ENCODE assay signal across 8 cellular contexts in genomic region chr15:82539690-82540054, GRCh38. TPM values are rescaled to one million over a fixed set of nuclear protein-coding genes. Genes with fewer than 3 reads are reported as not detected.
DNase-seq lines count a peak whose midpoint lies in the region; ATAC-seq and TF ChIP-seq lines count a peak whose summit lies in the region.

No MANE protein-coding gene starts in this region.

- peak overlapping the region; percentile 75 for H3K4me3 ChIP-seq in CD8-positive, alpha-beta T cell (ENCODE audit: low read depth, low read length)
- H3K4me3 ChIP-seq in HUES6 (ENCODE audit: low read depth, low read length) = peak overlapping the region; percentile 99
- peak overlapping the region; percentile 97 for H3K4me3 ChIP-seq in mesendoderm (ENCODE audit: low read length)
- H3K4me3 ChIP-seq in aorta (ENCODE audit: low read length in 2 of 2) = peak overlapping the region; percentile 82 to 88

- H2BK15ac ChIP-seq in mesendoderm (replicated peaks; ENCODE audit: low read depth) = no peak overlapping the region

- TF ChIP-seq CTCF in CD8-positive, alpha-beta T cell (IDR thresholded peaks at IDR 0.05) = no peak
- no peak for TF ChIP-seq CTCF in chondrocyte (IDR thresholded peaks at IDR 0.05)

- H3K56ac ChIP-seq in mesendoderm (ENCODE audit: low read length) = peak overlapping the region; percentile 98

- peak in 1 of 7 experiments; percentile 41 for DNase-seq in CD8-positive, alpha-beta T cell
- DNase-seq in chondrocyte (ENCODE audit: low spot score) (no peak), mesendoderm (no peak), aorta (no peak), HuH-7 (ENCODE audit: low spot score) (no peak)
- no peak for DNase-seq in central memory CD4-positive, alpha-beta T cell

- POLR2A ChIA-PET in CD8-positive, alpha-beta T cell (lab: Charles Lee) = interaction anchor here (0.7 to 3.0 kb wide), 9 partner anchors 9 to 527 kb away, joined by 3 to 18 read pairs (median 10); partner anchors contain the start of genes BTBD1, C15orf40, RAMAC and WHAMM

- H3K18ac ChIP-seq in mesendoderm (ENCODE audit: low read length) = peak overlapping the region; percentile 98

- H3K79me2 ChIP-seq in mesendoderm (ENCODE audit: control insufficient read depth, insufficient read depth, low read length) = peaks cover 35% of the 10 kb centered on the region

- H2BK5ac ChIP-seq in mesendoderm (ENCODE audit: low read length) = no peak overlapping the region

- peaks cover 21% of the 10 kb centered on the region for H3K79me1 ChIP-seq in mesendoderm (ENCODE audit: low read length)

- peak overlapping the region; percentile 55 for H2AK5ac ChIP-seq in mesendoderm (ENCODE audit: low read length)

- peak overlapping the region; percentile 97 for H3K4me3 Mint-ChIP-seq in CD8-positive, alpha-beta T cell
- H3K4me3 Mint-ChIP-seq in chondrocyte (ENCODE audit: unreplicated experiment) = peak overlapping the region; percentile 96

- H3K4me1 Mint-ChIP-seq in CD8-positive, alpha-beta T cell (ENCODE audit: low read depth) = peaks cover 33% of the 10 kb centered on the region
- H3K4me1 Mint-ChIP-seq in chondrocyte (ENCODE audit: low read depth) = peaks cover 48% of the 10 kb centered on the region

- ATAC-seq in CD8-positive, alpha-beta T cell = peak; percentile 5
- ATAC-seq in aorta (ENCODE audit: low FRiP score) (peak; percentile 2), HG02588 (IDR thresholded peaks at IDR 0.05; ENCODE audit: unreplicated experiment) (no peak)

- no peak overlapping the region for H4K8ac ChIP-seq in mesendoderm (ENCODE audit: low read depth, low read length)

- no peak overlapping the region for H4K5ac ChIP-seq in mesendoderm (ENCODE audit: low read length)

- peak overlapping the region; percentile 86 for H3K27ac ChIP-seq in CD8-positive, alpha-beta T cell (ENCODE audit: low read depth, low read length)
- peak overlapping the region; percentile 95 for H3K27ac ChIP-seq in HUES6 (ENCODE audit: low read depth, low read length)
- H3K27ac ChIP-seq in mesendoderm (ENCODE audit: low read depth, low read length) = peak overlapping the region; percentile 46
- H3K27ac ChIP-seq in aorta (ENCODE audit: low read depth in 1 of 2, low read length in 2 of 2) = peak overlapping the region in 1 of 2 donors; percentile 68

- intact Hi-C loops in CD8-positive, alpha-beta T cell (cut with DNase I, micrococcal nuclease) = loop anchor here (1.0 to 10.0 kb wide), 15 partner anchors 108 to 1537 kb away; partner anchors contain the start of genes BTBD1 (in 2 of the 2), C15orf40 (in 2 of the 2), RAMAC (in 2 of the 2) and AP3B2 (in 1 of the 2)
- intact Hi-C loops in aorta (cut with DNase I) = loop anchor here (5.0 to 10.0 kb wide), 4 partner anchors 448 to 663 kb away; partner anchors contain the start of genes BTBD1 (in 1 of the 2) and RAMAC (in 1 of the 2)

- no CpG with 5 or more reads among the region's 23 CpGs for WGBS in mesendoderm (ENCODE audit: extremely low coverage, insufficient coverage, low lambda C conversion rate)
- WGBS in aorta, 2 donors = 1% methylated on average over 18 to 23 of the region's 23 CpGs

- no peaks in the 10 kb centered on the region for H3K27me3 ChIP-seq in CD8-positive, alpha-beta T cell (ENCODE audit: insufficient read depth, low read length)
- no peaks in the 10 kb centered on the region for H3K27me3 ChIP-seq in HUES6 (ENCODE audit: control insufficient read depth, insufficient read depth, low read length)
- no peaks in the 10 kb centered on the region for H3K27me3 ChIP-seq in mesendoderm (ENCODE audit: insufficient read depth, low read length, poor library complexity)
- H3K27me3 ChIP-seq in aorta (ENCODE audit: control insufficient read depth in 1 of 2, insufficient read depth in 2 of 2, low read length in 1 of 2) = no peaks in the 10 kb centered on the region

- H3K4me2 ChIP-seq in mesendoderm (ENCODE audit: low read length) = peak overlapping the region; percentile 28

- H3K9ac ChIP-seq in HUES6 (ENCODE audit: low read length) (peak overlapping the region; percentile 99), mesendoderm (ENCODE audit: low read length) (peak overlapping the region; percentile 87)

- no peaks in the 10 kb centered on the region for H3K9me3 Mint-ChIP-seq in CD8-positive, alpha-beta T cell
- H3K9me3 Mint-ChIP-seq in chondrocyte (ENCODE audit: low read depth) = no peaks in the 10 kb centered on the region

- CTCF ChIA-PET in CD8-positive, alpha-beta T cell (lab: Charles Lee) = interaction anchor here (0.8 to 2.4 kb wide), 6 partner anchors 8 to 461 kb away, joined by 3 to 26 read pairs (median 4); no protein-coding TSS in a partner anchor

- peaks cover 20% of the 10 kb centered on the region for H3K4me1 ChIP-seq in CD8-positive, alpha-beta T cell (ENCODE audit: insufficient read depth, low read length)
- peaks cover 25% of the 10 kb centered on the region for H3K4me1 ChIP-seq in HUES6 (ENCODE audit: control insufficient read depth, insufficient read depth, low read length)
- H3K4me1 ChIP-seq in mesendoderm (ENCODE audit: control insufficient read depth, low read depth, low read length) = peaks cover 16% of the 10 kb centered on the region
- H3K4me1 ChIP-seq in aorta (ENCODE audit: control insufficient read depth in 1 of 2, insufficient read depth in 2 of 2, low read length in 2 of 2) = peaks cover 0 to 3% of the 10 kb centered on the region in 2 donors

- H3K27ac Mint-ChIP-seq in CD8-positive, alpha-beta T cell = peak overlapping the region; percentile 95
- peak overlapping the region; percentile 85 for H3K27ac Mint-ChIP-seq in chondrocyte (ENCODE audit: unreplicated experiment)

- no peak overlapping the region for H2BK120ac ChIP-seq in mesendoderm (ENCODE audit: low read depth, low read length)

- H3K9me3 ChIP-seq in CD8-positive, alpha-beta T cell (ENCODE audit: low read length) = no peaks in the 10 kb centered on the region
- H3K9me3 ChIP-seq in HUES6 (ENCODE audit: control insufficient read depth, insufficient read depth, low read depth, low read length) (no peaks in the 10 kb centered on the region), aorta (ENCODE audit: control insufficient read depth, low read length) (no peaks in the 10 kb centered on the region)

- H3K27me3 Mint-ChIP-seq in CD8-positive, alpha-beta T cell (ENCODE audit: low read depth) = no peaks in the 10 kb centered on the region
- H3K27me3 Mint-ChIP-seq in chondrocyte (ENCODE audit: low read depth) = no peaks in the 10 kb centered on the region

- peak overlapping the region; percentile 82 for H3K4ac ChIP-seq in mesendoderm (ENCODE audit: low read depth, low read length)

- peaks cover 26% of the 10 kb centered on the region for H3K36me3 ChIP-seq in CD8-positive, alpha-beta T cell (ENCODE audit: insufficient read depth, low read length)
- H3K36me3 ChIP-seq in HUES6 (ENCODE audit: control insufficient read depth, insufficient read depth, low read length) = peaks cover 48% of the 10 kb centered on the region
- peaks cover 31% of the 10 kb centered on the region for H3K36me3 ChIP-seq in mesendoderm (ENCODE audit: control insufficient read depth, insufficient read depth, low read length)
- peaks cover 6% of the 10 kb centered on the region in 2 donors for H3K36me3 ChIP-seq in aorta (ENCODE audit: control insufficient read depth in 1 of 2, insufficient read depth in 2 of 2, low read length in 1 of 2)

- H3K36me3 Mint-ChIP-seq in CD8-positive, alpha-beta T cell = peaks cover 56% of the 10 kb centered on the region
- H3K36me3 Mint-ChIP-seq in chondrocyte (ENCODE audit: low read depth) = peaks cover 26% of the 10 kb centered on the region

- H3K23ac ChIP-seq in mesendoderm (ENCODE audit: low read length) = peak overlapping the region; percentile 90

RNA-seq across cellular contexts. Expression of gene RPS17, which starts 0.6 kb away (rescaled TPM):
- 1,000 to 10,000 TPM; 3,034 to 3,037 TPM for total RNA-seq in CD8-positive, alpha-beta T cell
- total RNA-seq in chondrocyte (991 to 1,247 TPM (median 1,001 TPM) in 3 replicates), aorta (1,000 to 10,000 TPM; 1,022 to 1,110 TPM)
- 4,887 TPM for polyA plus RNA-seq in mesendoderm (2013, experiment 1 of 2)
- 4,912 TPM for polyA plus RNA-seq in mesendoderm (2013, experiment 2 of 2)
- polyA plus RNA-seq in aorta = 1,000 to 10,000 TPM; 4,105 to 7,043 TPM
